In genomic region chr6:135251416-135251815, GRCh38 we compare ENCODE assay signal across 13 cellular contexts.
DNase-seq lines count a peak whose midpoint lies in the region; ATAC-seq and TF ChIP-seq lines count a peak whose summit lies in the region.
"Had no signal": no experiment of that assay in that cellular context is flagged by ENCODE, and none has a peak within 500 bp of the region (broad histone marks: within the 10 kb centered on the region; RNA-seq: fewer than 3 reads in every experiment).

No MANE protein-coding gene starts in this region.

- no peak for TF ChIP-seq CTCF in GM23338 (conservative IDR thresholded peaks at IDR 0.05; ENCODE audit: low read depth in 2 of 2)
- no peak for TF ChIP-seq CTCF in WERI-Rb-1 (IDR thresholded peaks at IDR 0.05; ENCODE audit: low read depth, low read length)

- H3K9me3 ChIP-seq in WERI-Rb-1 (ENCODE audit: severe bottlenecking) (no peaks in the 10 kb centered on the region), mucosa of rectum (ENCODE audit: control insufficient read depth in 2 of 2, low read length in 2 of 2) (no peaks in the 10 kb centered on the region)
- H3K9me3 ChIP-seq: BLaER1 had no signal

- peaks cover 8% of the 10 kb centered on the region; the same call in 2 of the 3 replicates for H3K9me3 Mint-ChIP-seq in GM23338
- no peaks in the 10 kb centered on the region for H3K9me3 Mint-ChIP-seq in stimulated activated memory B cell treated with anti-CD40 and anti-IgM and Interleukin-4, amounts not matched to agents 10 μg/mL and 1 μg/mL and 100 μg/mL, for 72 hours
- H3K9me3 Mint-ChIP-seq: activated naive CD4-positive, alpha-beta T cell treated with anti-CD3 and anti-CD28 coated beads, Interleukin-2, amount 50 U/mL, for 24 hours; stimulated activated naive B cell treated with anti-CD40 and anti-IgM and Interleukin-4, amounts not matched to agents 10 μg/mL and 1 μg/mL and 100 μg/mL, for 72 hours had no signal

- H4K20me1 ChIP-seq in GM23338 (replicated peaks; ENCODE audit: insufficient read depth) = no peaks in the 10 kb centered on the region
- H4K20me1 ChIP-seq: BLaER1 had no signal

- DNase-seq in GM23338 (ENCODE audit: low spot score) = peak; percentile 51
- DNase-seq in NCI-H187 (lab: John Stamatoyannopoulos, UW) = peak; percentile 35 to 77
- DNase-seq in WERI-Rb-1 = peak; percentile 49
- DNase-seq in SKM-1 treated with dmso at 0.1 percent for 144 hours (lab: John Stamatoyannopoulos, UW; ENCODE audit: unreplicated experiment) = no peak
- DNase-seq in left cardiac atrium = no peak
- DNase-seq in germinal center (ENCODE audit: low spot score) = no peak
- DNase-seq: central memory CD4-positive, alpha-beta T cell; stimulated activated naive B cell treated with anti-CD40 and anti-IgM and Interleukin-4, amounts not matched to agents 10 μg/mL and 1 μg/mL and 100 μg/mL, for 72 hours had no signal

- H3K27me3 ChIP-seq in GM23338 (ENCODE audit: insufficient read depth) = no peaks in the 10 kb centered on the region
- no peaks in the 10 kb centered on the region for H3K27me3 ChIP-seq in WERI-Rb-1 (ENCODE audit: insufficient read depth, low read depth, severe bottlenecking)
- no peaks in the 10 kb centered on the region for H3K27me3 ChIP-seq in mucosa of rectum (ENCODE audit: control insufficient read depth in 2 of 2, insufficient read depth in 2 of 2, low read length in 2 of 2)
- H3K27me3 ChIP-seq: BLaER1 had no signal

- peak; percentile 80 for ATAC-seq in GM23338
- ATAC-seq in stimulated activated memory B cell treated with anti-CD40 and anti-IgM and Interleukin-4, amounts not matched to agents 10 μg/mL and 1 μg/mL and 100 μg/mL, for 72 hours = no peak
- ATAC-seq in left cardiac atrium = no peak

- H3K36me3 Mint-ChIP-seq in GM23338 (ENCODE audit: low read depth) = no peaks in the 10 kb centered on the region; the same call in 1 of the 3 replicates
- no peaks in the 10 kb centered on the region for H3K36me3 Mint-ChIP-seq in stimulated activated memory B cell treated with anti-CD40 and anti-IgM and Interleukin-4, amounts not matched to agents 10 μg/mL and 1 μg/mL and 100 μg/mL, for 72 hours
- H3K36me3 Mint-ChIP-seq: activated naive CD4-positive, alpha-beta T cell treated with anti-CD3 and anti-CD28 coated beads, Interleukin-2, amount 50 U/mL, for 24 hours; stimulated activated naive B cell treated with anti-CD40 and anti-IgM and Interleukin-4, amounts not matched to agents 10 μg/mL and 1 μg/mL and 100 μg/mL, for 72 hours had no signal

- peaks cover 43% of the 10 kb centered on the region for H3K4me1 ChIP-seq in GM23338 (ENCODE audit: insufficient read depth)
- H3K4me1 ChIP-seq in mucosa of rectum (ENCODE audit: control insufficient read depth in 2 of 2, insufficient read depth in 2 of 2, low read length in 2 of 2) = peaks cover 44 to 60% of the 10 kb centered on the region in 2 donors

- H3F3A ChIP-seq in GM23338 (replicated peaks; ENCODE audit: low read depth) = peaks cover 7% of the 10 kb centered on the region; the same call in 1 of the 2 replicates

- H3K9ac ChIP-seq in mucosa of rectum (ENCODE audit: low read depth in 1 of 2, low read length in 2 of 2) = peak overlapping the region in 1 of 2 donors; percentile 1
- H3K9ac ChIP-seq: BLaER1 had no signal

- H3K27me3 Mint-ChIP-seq in GM23338 (ENCODE audit: insufficient read depth, low read depth, poor library complexity) = peaks cover 2% of the 10 kb centered on the region
- H3K27me3 Mint-ChIP-seq in stimulated activated memory B cell treated with anti-CD40 and anti-IgM and Interleukin-4, amounts not matched to agents 10 μg/mL and 1 μg/mL and 100 μg/mL, for 72 hours = peaks cover 9% of the 10 kb centered on the region
- H3K27me3 Mint-ChIP-seq: activated naive CD4-positive, alpha-beta T cell treated with anti-CD3 and anti-CD28 coated beads, Interleukin-2, amount 50 U/mL, for 24 hours; stimulated activated naive B cell treated with anti-CD40 and anti-IgM and Interleukin-4, amounts not matched to agents 10 μg/mL and 1 μg/mL and 100 μg/mL, for 72 hours had no signal

- H3K27ac ChIP-seq in GM23338 (ENCODE audit: low read depth) (peak overlapping the region; percentile 87), WERI-Rb-1 (no peak overlapping the region), mucosa of rectum (ENCODE audit: low read depth in 2 of 2, low read length in 2 of 2) (peak overlapping the region; percentile 89 to 90)
- H3K27ac ChIP-seq: BLaER1, epithelial cell of prostate had no signal

- intact Hi-C loops in left cardiac atrium (cut with DNase I) = no loop called here

- H3K4me2 ChIP-seq in GM23338 = peak overlapping the region; percentile 58
- H3K4me2 ChIP-seq: BLaER1 had no signal

- no peak overlapping the region for H2AFZ ChIP-seq in GM23338

- H3K4me3 ChIP-seq in GM23338 = peak overlapping the region; percentile 20; the same call in 1 of the 2 replicates
- no peak overlapping the region for H3K4me3 ChIP-seq in WERI-Rb-1 (ENCODE audit: low read depth, low read length)
- H3K4me3 ChIP-seq in mucosa of rectum (ENCODE audit: low read length in 2 of 2) = peak overlapping the region in 1 of 2 donors; percentile 32
- H3K4me3 ChIP-seq: BLaER1 had no signal

- H3K27ac Mint-ChIP-seq in GM23338 = peak overlapping the region; percentile 74
- no peak overlapping the region for H3K27ac Mint-ChIP-seq in stimulated activated memory B cell treated with anti-CD40 and anti-IgM and Interleukin-4, amounts not matched to agents 10 μg/mL and 1 μg/mL and 100 μg/mL, for 72 hours
- H3K27ac Mint-ChIP-seq: activated naive CD4-positive, alpha-beta T cell treated with anti-CD3 and anti-CD28 coated beads, Interleukin-2, amount 50 U/mL, for 24 hours; stimulated activated naive B cell treated with anti-CD40 and anti-IgM and Interleukin-4, amounts not matched to agents 10 μg/mL and 1 μg/mL and 100 μg/mL, for 72 hours had no signal

- H3K79me2 ChIP-seq in GM23338 (replicated peaks; ENCODE audit: insufficient read depth) = no peaks in the 10 kb centered on the region

- H3K36me3 ChIP-seq in GM23338 (ENCODE audit: insufficient read depth) (no peaks in the 10 kb centered on the region), WERI-Rb-1 (no peaks in the 10 kb centered on the region), mucosa of rectum (ENCODE audit: control insufficient read depth in 2 of 2, insufficient read depth in 2 of 2, low read length in 2 of 2) (no peaks in the 10 kb centered on the region)
- H3K36me3 ChIP-seq: BLaER1 had no signal

- H3K9me2 ChIP-seq in GM23338 (ENCODE audit: insufficient read depth) = peaks cover 26% of the 10 kb centered on the region

- H3K4me3 Mint-ChIP-seq in GM23338 = peak overlapping the region; percentile 27; the same call in 1 of the 3 replicates
- H3K4me3 Mint-ChIP-seq in stimulated activated memory B cell treated with anti-CD40 and anti-IgM and Interleukin-4, amounts not matched to agents 10 μg/mL and 1 μg/mL and 100 μg/mL, for 72 hours = no peak overlapping the region
- H3K4me3 Mint-ChIP-seq: activated naive CD4-positive, alpha-beta T cell treated with anti-CD3 and anti-CD28 coated beads, Interleukin-2, amount 50 U/mL, for 24 hours; stimulated activated naive B cell treated with anti-CD40 and anti-IgM and Interleukin-4, amounts not matched to agents 10 μg/mL and 1 μg/mL and 100 μg/mL, for 72 hours had no signal

- H3K4me1 Mint-ChIP-seq in GM23338 = peaks cover 53% of the 10 kb centered on the region
- H3K4me1 Mint-ChIP-seq in stimulated activated memory B cell treated with anti-CD40 and anti-IgM and Interleukin-4, amounts not matched to agents 10 μg/mL and 1 μg/mL and 100 μg/mL, for 72 hours = peaks cover 14% of the 10 kb centered on the region

TF ChIP-seq in GM23338, 12 proteins besides CTCF, POLR2A, EP300 and RAD21 (continues in another document):
- TF ChIP-seq REST (IDR thresholded peaks at IDR 0.05; ENCODE audit: unreplicated experiment) = no peak
- no peak for TF ChIP-seq ZNF331 (CRISPR knock-in tag; IDR thresholded peaks at IDR 0.05; ENCODE audit: low read depth)

Comparison
In these comparisons a context has a peak if more than half of its experiments do, and no peak if none do; other contexts are left out.
1. DNase-seq: peak in GM23338 (single experiment), NCI-H187 (2 of 2) and WERI-Rb-1 (single experiment); none in SKM-1 treated with dmso at 0.1 percent for 144 hours (single experiment), left cardiac atrium (single experiment) and germinal center (single experiment).